In the genomic region with DNA sequence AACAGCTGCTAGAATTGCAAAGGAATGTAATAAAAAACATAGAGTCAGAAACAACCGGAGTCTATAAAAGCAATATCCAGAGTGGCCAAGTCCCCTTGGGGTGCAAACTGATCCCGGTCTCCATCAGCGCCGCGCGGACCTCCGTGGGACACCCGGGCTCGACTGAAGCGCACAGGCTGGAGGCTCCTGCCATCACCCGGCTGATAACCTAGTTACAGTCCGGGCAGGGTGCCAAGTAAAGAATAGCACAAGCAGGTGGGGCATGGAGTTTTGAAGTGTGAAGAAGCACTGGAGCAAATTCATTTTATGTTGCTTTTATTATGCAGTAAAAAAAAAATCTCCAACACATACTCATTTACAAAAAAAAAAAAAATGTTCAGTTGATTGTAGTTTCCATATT, we compare ENCODE assay signal across 11 cellular contexts.
A peak's percentile ranks its signal among the peaks of the same experiment; 100 is the strongest.
DNase-seq lines count a peak whose midpoint lies in the region; ATAC-seq and TF ChIP-seq lines count a peak whose summit lies in the region.
"Had no signal": no experiment of that assay in that cellular context is flagged by ENCODE, and none has a peak within 500 bp of the region (broad histone marks: within the 10 kb centered on the region; RNA-seq: fewer than 3 reads in every experiment).

No MANE protein-coding gene starts in this region.

- intact Hi-C loops in PC-3 (cut with micrococcal nuclease): loop anchor here (1.0 kb wide), 1 partner anchor 245 kb away; no protein-coding TSS in a partner anchor
- intact Hi-C loops in right cardiac atrium (cut with DNase I): loop anchor here in 2 of 4 donors (10.0 kb wide), 2 partner anchors 174 to 184 kb away; no protein-coding TSS in a partner anchor

- CTCF ChIA-PET in PC-3 (lab: Charles Lee): no interaction called here

- H4K20me1 ChIP-seq in BLaER1 (no peaks in the 10 kb centered on the region), PC-3 (ENCODE audit: low read length) (no peaks in the 10 kb centered on the region)

- peak overlapping the region; percentile 47 for H2AFZ ChIP-seq in PC-3 (ENCODE audit: low read length)

- H3K27ac ChIP-seq in BLaER1 (no peak overlapping the region), PC-3 (ENCODE audit: low read length) (no peak overlapping the region), right cardiac atrium (ENCODE audit: low read length) (no peak overlapping the region)

- no peak overlapping the region for H3K4me3 ChIP-seq in BLaER1
- H3K4me3 ChIP-seq in PC-3 (ENCODE audit: low read length): no peak overlapping the region
- no peak overlapping the region for H3K4me3 ChIP-seq in right cardiac atrium (ENCODE audit: low read length)

- no peak overlapping the region for H3K9ac ChIP-seq in BLaER1
- H3K9ac ChIP-seq in PC-3 (ENCODE audit: low read length): no peak overlapping the region

- no peaks in the 10 kb centered on the region for H3K79me2 ChIP-seq in PC-3 (ENCODE audit: low read length)

- H3K4me2 ChIP-seq in BLaER1 (0 out of 2 replicates have a peak overlapping the region, but pooled peaks have one; percentile 27), PC-3 (ENCODE audit: low read length) (peak overlapping the region; percentile 24; the same call in 1 of the 2 replicates)

- no TSS peak for BruUV-seq in PC-3 (replicated peaks; lab: Mats Ljungman, UMichigan)

- no peaks in the 10 kb centered on the region for H3K27me3 ChIP-seq in BLaER1
- H3K27me3 ChIP-seq in PC-3 (ENCODE audit: low read length): no peaks in the 10 kb centered on the region
- no peaks in the 10 kb centered on the region for H3K27me3 ChIP-seq in right cardiac atrium (ENCODE audit: control insufficient read depth, insufficient read depth)

- no peaks in the 10 kb centered on the region for H3K9me2 ChIP-seq in PC-3 (replicated peaks; ENCODE audit: low read length)

- 20% methylated on average over 12 of the region's 12 CpGs for WGBS in right cardiac atrium

- POLR2A ChIA-PET in PC-3 (lab: Charles Lee; ENCODE audit: unreplicated experiment): no interaction called here

- H3K4me1 ChIP-seq in BLaER1: peaks cover 12% of the 10 kb centered on the region; the same call in 1 of the 2 replicates
- peaks cover 20% of the 10 kb centered on the region for H3K4me1 ChIP-seq in PC-3 (ENCODE audit: insufficient read depth, low read length)
- peaks cover 4% of the 10 kb centered on the region for H3K4me1 ChIP-seq in right cardiac atrium (ENCODE audit: control insufficient read depth, insufficient read depth, low read length)

- peak; percentile 48 for ATAC-seq in PC-3
- peak; percentile 66 to 79 for ATAC-seq in right cardiac atrium
- ATAC-seq in GM19455 (IDR thresholded peaks at IDR 0.05; ENCODE audit: unreplicated experiment): no peak
- ATAC-seq in HG03460 (IDR thresholded peaks at IDR 0.05; ENCODE audit: unreplicated experiment): no peak
- no peak for ATAC-seq in GM18907 (IDR thresholded peaks at IDR 0.05; ENCODE audit: unreplicated experiment)
- ATAC-seq: esophagus mucosa; stimulated activated naive CD8-positive, alpha-beta T cell treated with anti-CD3 and anti-CD28 coated beads, Interleukin-15, amount 100 ng/mL, for 72 hours had no signal

- no peaks in the 10 kb centered on the region for H3F3A ChIP-seq in PC-3 (ENCODE audit: low read length, unreplicated experiment)

- DNase-seq in NCI-H128 (lab: John Stamatoyannopoulos, UW; ENCODE audit: unreplicated experiment) (peak; percentile 79), PC-3 (peak; percentile 33), right cardiac atrium (peak; percentile 47 to 79 (median 72)), GM19238 (ENCODE audit: insufficient read length, low spot score) (no peak)
- DNase-seq: activated CD4-positive, alpha-beta T cell treated with anti-CD3 and anti-CD28 coated beads for 4 hours; stimulated activated naive CD8-positive, alpha-beta T cell treated with anti-CD3 and anti-CD28 coated beads, Interleukin-15, amount 100 ng/mL, for 72 hours had no signal

- no peaks in the 10 kb centered on the region for H3K36me3 ChIP-seq in BLaER1
- H3K36me3 ChIP-seq in PC-3 (ENCODE audit: low read depth, low read length): no peaks in the 10 kb centered on the region

- H3K9me3 ChIP-seq in BLaER1: no peaks in the 10 kb centered on the region
- H3K9me3 ChIP-seq in PC-3 (ENCODE audit: low read length): no peaks in the 10 kb centered on the region
- no peaks in the 10 kb centered on the region for H3K9me3 ChIP-seq in right cardiac atrium (ENCODE audit: control insufficient read depth, low read length)

- no peak for TF ChIP-seq CTCF in PC-3 (conservative IDR thresholded peaks at IDR 0.05; ENCODE audit: low read depth, low read length)

Comparison
In these comparisons a context has a peak if more than half of its experiments do, and no peak if none do; other contexts are left out.
1. ATAC-seq: peak in PC-3 (single experiment) and right cardiac atrium (2 of 2); none in GM19455 (single experiment), HG03460 (single experiment) and GM18907 (single experiment).